In genomic region chr5:88396126-88396525, GRCh38 we compare ENCODE assay signal across 17 cellular contexts.
"Had no signal": no experiment of that assay in that cellular context is flagged by ENCODE, and none has a peak within 500 bp of the region (broad histone marks: within the 10 kb centered on the region; RNA-seq: fewer than 3 reads in every experiment).

No MANE protein-coding gene starts in this region.

- H3K27ac ChIP-seq: brain microvascular endothelial cell, gastroesophageal sphincter, stomach had no signal

- H3K27me3 ChIP-seq: brain microvascular endothelial cell, gastroesophageal sphincter, stomach had no signal

- H3K4me3 ChIP-seq: gastroesophageal sphincter, smooth muscle cell, stomach had no signal

- ATAC-seq: esophagus mucosa; gastroesophageal sphincter; left cardiac atrium; naive thymus-derived CD8-positive, alpha-beta T cell had no signal

- H3K9me3 ChIP-seq: gastroesophageal sphincter, stomach had no signal

- DNase-seq: activated B cell treated with CpG ODN at 0.5 μM for 24 hours; activated CD4-positive, alpha-beta memory T cell treated with anti-CD3 and anti-CD28 coated beads for 36 hours; activated CD4-positive, alpha-beta T cell treated with anti-CD3 and anti-CD28 coated beads for 4 hours; activated T-cell treated with anti-CD3 and anti-CD28 coated beads for 4 hours; amniotic stem cell; brain microvascular endothelial cell; cortex of kidney; effector CD4-positive, alpha-beta T cell; left cardiac atrium; naive thymus-derived CD8-positive, alpha-beta T cell; stimulated activated CD4-positive, alpha-beta T cell treated with anti-CD3 and anti-CD28 coated beads, Interleukin-4, amount 100 ng/mL, for 1 hour; stomach; T-helper 1 cell; T-helper 9 cell had no signal

- H3K36me3 ChIP-seq: brain microvascular endothelial cell, gastroesophageal sphincter, stomach had no signal

- H3K4me1 ChIP-seq: stomach had no signal
